Comparison of ENCODE assay signal across 9 cellular contexts in genomic region chr17:40311575-40311974, GRCh38. TPM values are rescaled to one million over a fixed set of nuclear protein-coding genes. Genes with fewer than 3 reads are reported as not detected.
A peak's percentile ranks its signal among the peaks of the same experiment; 100 is the strongest.
DNase-seq lines count a peak whose midpoint lies in the region; TF ChIP-seq lines count a peak whose summit lies in the region.
"Had no signal": no experiment of that assay in that cellular context is flagged by ENCODE, and none has a peak within 500 bp of the region (broad histone marks: within the 10 kb centered on the region; RNA-seq: fewer than 3 reads in every experiment).

No MANE protein-coding gene starts in this region.

- H3K36me3 Mint-ChIP-seq in Calu3 (ENCODE audit: insufficient read depth, unreplicated experiment) = peaks cover 49% of the 10 kb centered on the region
- H3K36me3 Mint-ChIP-seq in osteocyte (ENCODE audit: unreplicated experiment) = no peaks in the 10 kb centered on the region

- peak overlapping the region; percentile 38 for H3K27ac Mint-ChIP-seq in Calu3 (ENCODE audit: unreplicated experiment)
- peak overlapping the region; percentile 95 for H3K27ac Mint-ChIP-seq in osteocyte (ENCODE audit: unreplicated experiment)

- no peak for TF ChIP-seq CTCF in Calu3 (IDR thresholded peaks at IDR 0.05; ENCODE audit: unreplicated experiment)
- no peak for TF ChIP-seq CTCF in osteocyte (IDR thresholded peaks at IDR 0.05)
- TF ChIP-seq CTCF in GM13976 (IDR thresholded peaks at IDR 0.05; ENCODE audit: borderline replicate concordance, control extremely low read depth, extremely low read depth, insufficient read depth, missing control alignments) = no peak

- intact Hi-C loops in Calu3 (cut with micrococcal nuclease; ENCODE audit: unreplicated experiment) = no loop called here

- no peaks in the 10 kb centered on the region for H3K9me3 Mint-ChIP-seq in Calu3 (ENCODE audit: low read depth, unreplicated experiment)
- H3K9me3 Mint-ChIP-seq in osteocyte (ENCODE audit: unreplicated experiment) = no peaks in the 10 kb centered on the region

- DNase-seq in Calu3 (peak; percentile 99), NCI-H226 (peak; percentile 81), epidermal melanocyte (ENCODE audit: insufficient read length, low spot score) (peak; percentile 9), osteocyte (ENCODE audit: extremely low spot score, unreplicated experiment) (no peak), NCI-H1436 (lab: John Stamatoyannopoulos, UW) (no peak), HuH-7 (ENCODE audit: low spot score) (no peak), GOT3 (lab: John Stamatoyannopoulos, UW) (no peak), GM13976 (ENCODE audit: low spot score) (no peak)
- DNase-seq: NCI-H510A had no signal

- no peaks in the 10 kb centered on the region for H3K27me3 Mint-ChIP-seq in Calu3 (ENCODE audit: unreplicated experiment)
- H3K27me3 Mint-ChIP-seq in osteocyte (ENCODE audit: unreplicated experiment) = no peaks in the 10 kb centered on the region

- BruUV-seq in Calu3 (replicated peaks; lab: Mats Ljungman, UMichigan) = no TSS peak

- CTCF ChIA-PET in Calu3 (lab: Charles Lee) = interaction anchor here (0.5 to 36.5 kb wide), 26 partner anchors 6 to 510 kb away, joined by 3 to 1520 read pairs (median 5); partner anchors contain the start of genes CASC3, GJD3, RARA and TOP2A

- in situ Hi-C loops in GM13976 (cut with MboI; ENCODE audit: low sequenced_read_pairs, unreplicated experiment) = no loop called here

- peak overlapping the region; percentile 11 for H3K4me3 Mint-ChIP-seq in Calu3 (ENCODE audit: low read depth, unreplicated experiment)
- H3K4me3 Mint-ChIP-seq in osteocyte (ENCODE audit: unreplicated experiment) = peak overlapping the region; percentile 35

- no peaks in the 10 kb centered on the region for H3K4me1 Mint-ChIP-seq in Calu3 (ENCODE audit: low read depth, unreplicated experiment)
- H3K4me1 Mint-ChIP-seq in osteocyte (ENCODE audit: unreplicated experiment) = peaks cover 24% of the 10 kb centered on the region

RNA-seq across cellular contexts. Expression of gene RARA, which starts 2.6 kb away (rescaled TPM):
- total RNA-seq in Calu3 (2022) = 150 and 170 TPM in 2 replicates
- 62.6 and 65.2 TPM in 2 replicates for total RNA-seq in osteocyte

RNA-seq across cellular contexts. Expression of gene CDC6, which starts 23.9 kb away (rescaled TPM):
- total RNA-seq in Calu3 (2022) (567 and 645 TPM in 2 replicates), osteocyte (6.7 and 10.8 TPM in 2 replicates)

RNA-seq across cellular contexts. Expression of gene GJD3, which starts 53.0 kb away (rescaled TPM):
- 0.44 and 0.71 TPM in 2 replicates for total RNA-seq in Calu3 (2022)
- 0.40 TPM in 1 of 2 replicates, not detected in the other for total RNA-seq in osteocyte

Comparison
In these comparisons a context has a peak if more than half of its experiments do, and no peak if none do; other contexts are left out.
1. DNase-seq: peak in Calu3 (single experiment), NCI-H226 (single experiment) and epidermal melanocyte (single experiment); none in osteocyte (single experiment), NCI-H1436 (single experiment), HuH-7 (single experiment), GOT3 (single experiment) and GM13976 (single experiment).
2. RNA of gene CDC6, which starts 23.9 kb away (total RNA-seq): 567 to 645 TPM in Calu3; 6.7 to 10.8 TPM in osteocyte; every median in the first group is over 10 times any median in the second.